13 cellular contexts compared by ENCODE assay signal in genomic region chr22:17436382-17436951, GRCh38.
DNase-seq lines count a peak whose midpoint lies in the region; ATAC-seq, FAIRE-seq and TF ChIP-seq lines count a peak whose summit lies in the region.
"Had no signal": no experiment of that assay in that cellular context is flagged by ENCODE, and none has a peak within 500 bp of the region (broad histone marks: within the 10 kb centered on the region; RNA-seq: fewer than 3 reads in every experiment).

No MANE protein-coding gene starts in this region.

- POLR2A ChIA-PET in CD8-positive, alpha-beta memory T cell (lab: Charles Lee), result no interaction called here

- no peaks in the 10 kb centered on the region for H4K20me1 ChIP-seq in BLaER1
- H4K20me1 ChIP-seq in astrocyte (ENCODE audit: insufficient read depth, low read length), result no peaks in the 10 kb centered on the region

- no peak for TF ChIP-seq CTCF in astrocyte (IDR thresholded peaks at IDR 0.05; ENCODE audit: insufficient read depth, low read depth, low read length)

- ATAC-seq in HG02759 (IDR thresholded peaks at IDR 0.05; ENCODE audit: unreplicated experiment), result peak; percentile 73
- ATAC-seq in GM21423 (IDR thresholded peaks at IDR 0.05; ENCODE audit: unreplicated experiment), result no peak
- ATAC-seq in HG03097 (IDR thresholded peaks at IDR 0.05; ENCODE audit: low FRiP score, unreplicated experiment), result no peak

- FAIRE-seq in astrocyte (lab: Jason Lieb, UNC), result no peak
- FAIRE-seq: keratinocyte had no signal

- peaks cover 38% of the 10 kb centered on the region for H3K4me1 Mint-ChIP-seq in astrocyte (ENCODE audit: low read depth, unreplicated experiment)
- H3K4me1 Mint-ChIP-seq in CD8-positive, alpha-beta memory T cell, result no peaks in the 10 kb centered on the region

- peak overlapping the region; percentile 41 for H3K4me3 ChIP-seq in BLaER1
- no peak overlapping the region for H3K4me3 ChIP-seq in astrocyte (ENCODE audit: insufficient read depth, low read depth, low read length)
- no peak overlapping the region for H3K4me3 ChIP-seq in CD8-positive, alpha-beta memory T cell (ENCODE audit: low read length)
- H3K4me3 ChIP-seq: breast epithelium had no signal

- H3K27me3 Mint-ChIP-seq in astrocyte (ENCODE audit: low read depth, unreplicated experiment), result no peaks in the 10 kb centered on the region
- H3K27me3 Mint-ChIP-seq in CD8-positive, alpha-beta memory T cell, result peaks cover 7 to 34% of the 10 kb centered on the region in 2 donors

- no peaks in the 10 kb centered on the region for H3K9me3 Mint-ChIP-seq in astrocyte (ENCODE audit: unreplicated experiment)
- no peaks in the 10 kb centered on the region for H3K9me3 Mint-ChIP-seq in CD8-positive, alpha-beta memory T cell
- H3K9me3 Mint-ChIP-seq: CD14-positive monocyte had no signal

- H3K4me1 ChIP-seq in BLaER1 (peaks cover 45% of the 10 kb centered on the region), astrocyte (ENCODE audit: insufficient read depth, low read length) (no peaks in the 10 kb centered on the region)
- H3K4me1 ChIP-seq in CD8-positive, alpha-beta memory T cell (ENCODE audit: insufficient read depth, low read length), result no peaks in the 10 kb centered on the region
- H3K4me1 ChIP-seq: breast epithelium had no signal

- H3K9ac ChIP-seq in BLaER1 (peak overlapping the region; percentile 62; the same call in 1 of the 2 replicates), astrocyte (ENCODE audit: low read length) (no peak overlapping the region)

- H3K27me3 ChIP-seq in BLaER1, result no peaks in the 10 kb centered on the region
- no peaks in the 10 kb centered on the region for H3K27me3 ChIP-seq in astrocyte (ENCODE audit: insufficient read depth, low read length)
- H3K27me3 ChIP-seq in CD8-positive, alpha-beta memory T cell (ENCODE audit: insufficient read depth, low read length, poor library complexity, severe bottlenecking), result no peaks in the 10 kb centered on the region
- H3K27me3 ChIP-seq: breast epithelium had no signal

- peak overlapping the region; percentile 73 for H3K4me3 Mint-ChIP-seq in astrocyte (ENCODE audit: unreplicated experiment)
- no peak overlapping the region for H3K4me3 Mint-ChIP-seq in CD8-positive, alpha-beta memory T cell

- no peaks in the 10 kb centered on the region for H3K36me3 Mint-ChIP-seq in astrocyte (ENCODE audit: low read depth, unreplicated experiment)
- no peaks in the 10 kb centered on the region for H3K36me3 Mint-ChIP-seq in CD8-positive, alpha-beta memory T cell
- H3K36me3 Mint-ChIP-seq: CD14-positive monocyte had no signal

- peak overlapping the region; percentile 90 for H3K27ac Mint-ChIP-seq in astrocyte (ENCODE audit: unreplicated experiment)
- no peak overlapping the region for H3K27ac Mint-ChIP-seq in CD8-positive, alpha-beta memory T cell

- H2AFZ ChIP-seq in astrocyte (ENCODE audit: low read depth, low read length), result peak overlapping the region; percentile 62

- H3K36me3 ChIP-seq in BLaER1, result no peaks in the 10 kb centered on the region
- no peaks in the 10 kb centered on the region for H3K36me3 ChIP-seq in astrocyte (ENCODE audit: insufficient read depth, low read length)
- H3K36me3 ChIP-seq in CD8-positive, alpha-beta memory T cell (ENCODE audit: insufficient read depth, low read length), result no peaks in the 10 kb centered on the region
- H3K36me3 ChIP-seq: breast epithelium had no signal

- no peaks in the 10 kb centered on the region for H3K79me2 ChIP-seq in astrocyte (ENCODE audit: insufficient read depth, low read length)

- H3K4me2 ChIP-seq in BLaER1 (peak overlapping the region; percentile 87), astrocyte (ENCODE audit: low read length) (no peak overlapping the region)

- CTCF ChIA-PET in CD8-positive, alpha-beta memory T cell (lab: Charles Lee), result no interaction called here

- DNase-seq in astrocyte (ENCODE audit: low read depth) (peak; percentile 6), left kidney (ENCODE audit: low read depth, low spot score) (peak; percentile 74)
- no peak for DNase-seq in CD8-positive, alpha-beta memory T cell
- DNase-seq in effector CD4-positive, alpha-beta T cell, result no peak
- DNase-seq: SHP77 treated with DMSO at 0.1 percent for 48 hours; stimulated activated naive CD4-positive, alpha-beta T cell treated with Interleukin-2 at 50 U/mL for 16 hours had no signal

- peak overlapping the region; percentile 72 for H3K27ac ChIP-seq in BLaER1
- no peak overlapping the region for H3K27ac ChIP-seq in astrocyte (ENCODE audit: low read depth, low read length)
- no peak overlapping the region for H3K27ac ChIP-seq in CD8-positive, alpha-beta memory T cell (ENCODE audit: low read depth, low read length)
- H3K27ac ChIP-seq: breast epithelium had no signal

- H3K9me3 ChIP-seq in BLaER1, result no peaks in the 10 kb centered on the region
- H3K9me3 ChIP-seq in astrocyte (ENCODE audit: insufficient read depth, low read depth, low read length), result no peaks in the 10 kb centered on the region
- H3K9me3 ChIP-seq in CD8-positive, alpha-beta memory T cell (ENCODE audit: low read length), result no peaks in the 10 kb centered on the region
- H3K9me3 ChIP-seq: breast epithelium had no signal

Comparison
In these comparisons a context has a peak if more than half of its experiments do, and no peak if none do; other contexts are left out.
1. DNase-seq: peak in astrocyte (single experiment) and left kidney (single experiment); none in CD8-positive, alpha-beta memory T cell (0 of 5) and effector CD4-positive, alpha-beta T cell (single experiment).